ENCODE assay signal across 30 cellular contexts in the genomic region with DNA sequence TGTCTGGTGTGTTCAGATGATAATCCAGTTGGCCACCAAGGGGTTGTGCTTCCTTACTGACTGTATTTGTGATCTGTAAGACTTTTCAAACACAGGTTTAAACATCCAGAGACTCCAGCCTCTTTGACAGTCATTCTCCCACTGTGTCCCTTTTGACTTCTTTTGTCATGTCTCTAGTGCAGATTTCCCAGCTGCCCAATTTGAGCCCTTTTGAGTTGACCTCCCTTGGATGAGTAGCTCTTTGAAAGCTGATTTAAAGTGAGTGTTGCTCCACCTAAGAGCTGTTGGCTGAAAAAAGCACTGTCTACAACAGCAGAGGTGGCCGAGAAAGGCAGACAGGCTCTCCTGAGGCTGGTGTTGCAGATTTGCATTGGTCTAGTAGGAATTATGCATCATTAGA.
"Had no signal": no experiment of that assay in that cellular context is flagged by ENCODE, and none has a peak within 500 bp of the region (broad histone marks: within the 10 kb centered on the region; RNA-seq: fewer than 3 reads in every experiment).

No MANE protein-coding gene starts in this region.

- H3K36me3 Mint-ChIP-seq: activated naive CD4-positive, alpha-beta T cell treated with anti-CD3 and anti-CD28 coated beads, Interleukin-2, amount 10 ng/mL, durations not matched to agents 7 days and 5 days; brain; natural killer cell treated with Interleukin-12 subunit alpha and Interleukin-12 subunit beta and Interleukin-15 and Interleukin-18, amount 100 ng/mL, for 72 hours; stimulated activated memory B cell treated with anti-CD40 and anti-IgM and Interleukin-4, amounts not matched to agents 10 μg/mL and 1 μg/mL and 100 μg/mL, for 72 hours had no signal

- H3K27ac Mint-ChIP-seq: activated CD4-positive, alpha-beta memory T cell treated with anti-CD3 and anti-CD28 coated beads, Interleukin-2, amount 10 ng/mL, durations not matched to agents 7 days and 5 days; activated CD4-positive, alpha-beta T cell treated with anti-CD3 and anti-CD28 coated beads, Interleukin-2, amount 10 ng/mL, durations not matched to agents 7 days and 5 days; activated naive CD4-positive, alpha-beta T cell treated with anti-CD3 and anti-CD28 coated beads, Interleukin-2, amount 10 ng/mL, durations not matched to agents 7 days and 5 days; activated naive CD8-positive, alpha-beta T cell treated with anti-CD3 and anti-CD28 coated beads, Interleukin-2, amount 10 ng/mL, durations not matched to agents 7 days and 5 days; activated T-cell treated with anti-CD3 and anti-CD28 coated beads, Interleukin-2, amount 50 U/mL, for 24 hours; natural killer cell treated with Interleukin-12 subunit alpha and Interleukin-12 subunit beta and Interleukin-15 and Interleukin-18, amount 100 ng/mL, for 72 hours; progenitor cell of endocrine pancreas; stimulated activated memory B cell treated with anti-CD40 and anti-IgM and Interleukin-4, amounts not matched to agents 10 μg/mL and 1 μg/mL and 100 μg/mL, for 72 hours; stimulated activated naive CD8-positive, alpha-beta T cell treated with anti-CD3 and anti-CD28 coated beads, Interleukin-15, amount 100 ng/mL, for 72 hours had no signal

- H3K4me1 Mint-ChIP-seq: activated CD4-positive, alpha-beta memory T cell treated with anti-CD3 and anti-CD28 coated beads, Interleukin-2, amount 10 ng/mL, durations not matched to agents 7 days and 5 days; activated naive CD4-positive, alpha-beta T cell treated with anti-CD3 and anti-CD28 coated beads, Interleukin-2, amount 10 ng/mL, durations not matched to agents 7 days and 5 days; stimulated activated memory B cell treated with anti-CD40 and anti-IgM and Interleukin-4, amounts not matched to agents 10 μg/mL and 1 μg/mL and 100 μg/mL, for 72 hours; stimulated activated naive CD8-positive, alpha-beta T cell treated with anti-CD3 and anti-CD28 coated beads, Interleukin-15, amount 100 ng/mL, for 72 hours had no signal

- H3K27me3 ChIP-seq: ascending aorta, heart right ventricle, left lung, ovary had no signal

- H3K27me3 Mint-ChIP-seq: activated CD4-positive, alpha-beta memory T cell treated with anti-CD3 and anti-CD28 coated beads, Interleukin-2, amount 10 ng/mL, durations not matched to agents 7 days and 5 days; activated CD4-positive, alpha-beta T cell treated with anti-CD3 and anti-CD28 coated beads, Interleukin-2, amount 10 ng/mL, durations not matched to agents 7 days and 5 days; activated naive CD4-positive, alpha-beta T cell treated with anti-CD3 and anti-CD28 coated beads, Interleukin-2, amount 10 ng/mL, durations not matched to agents 7 days and 5 days; activated T-cell treated with anti-CD3 and anti-CD28 coated beads, Interleukin-2, amount 50 U/mL, for 24 hours; brain; natural killer cell treated with Interleukin-12 subunit alpha and Interleukin-12 subunit beta and Interleukin-15 and Interleukin-18, amount 100 ng/mL, for 72 hours; progenitor cell of endocrine pancreas; stimulated activated memory B cell treated with anti-CD40 and anti-IgM and Interleukin-4, amounts not matched to agents 10 μg/mL and 1 μg/mL and 100 μg/mL, for 72 hours; stimulated activated naive CD8-positive, alpha-beta T cell treated with anti-CD3 and anti-CD28 coated beads, Interleukin-15, amount 100 ng/mL, for 72 hours had no signal

- ATAC-seq: heart right ventricle; left lung; mucosa of descending colon; natural killer cell treated with Interleukin-12 subunit alpha and Interleukin-12 subunit beta and Interleukin-15 and Interleukin-18, amount 100 ng/mL, for 72 hours; stimulated activated memory B cell treated with anti-CD40 and anti-IgM and Interleukin-4, amounts not matched to agents 10 μg/mL and 1 μg/mL and 100 μg/mL, for 72 hours; stimulated activated naive CD8-positive, alpha-beta T cell treated with anti-CD3 and anti-CD28 coated beads, Interleukin-15, amount 100 ng/mL, for 72 hours had no signal

- H3K9me3 ChIP-seq: ascending aorta, heart right ventricle, left lung, mucosa of descending colon, ovary had no signal

- H3K4me3 ChIP-seq: ascending aorta, heart right ventricle, left lung, lung, mucosa of descending colon, ovary, smooth muscle cell had no signal

- FAIRE-seq: endothelial cell of umbilical vein, TTC549 had no signal

- H3K27ac ChIP-seq: ascending aorta, left lung, ovary had no signal

- H3K4me3 Mint-ChIP-seq: activated CD4-positive, alpha-beta memory T cell treated with anti-CD3 and anti-CD28 coated beads, Interleukin-2, amount 10 ng/mL, durations not matched to agents 7 days and 5 days; activated CD4-positive, alpha-beta T cell treated with anti-CD3 and anti-CD28 coated beads, Interleukin-2, amount 10 ng/mL, durations not matched to agents 7 days and 5 days; activated naive CD4-positive, alpha-beta T cell treated with anti-CD3 and anti-CD28 coated beads, Interleukin-2, amount 10 ng/mL, durations not matched to agents 7 days and 5 days; activated naive CD8-positive, alpha-beta T cell treated with anti-CD3 and anti-CD28 coated beads, Interleukin-2, amount 10 ng/mL, durations not matched to agents 7 days and 5 days; activated T-cell treated with anti-CD3 and anti-CD28 coated beads, Interleukin-2, amount 50 U/mL, for 24 hours; brain; natural killer cell treated with Interleukin-12 subunit alpha and Interleukin-12 subunit beta and Interleukin-15 and Interleukin-18, amount 100 ng/mL, for 72 hours; stimulated activated memory B cell treated with anti-CD40 and anti-IgM and Interleukin-4, amounts not matched to agents 10 μg/mL and 1 μg/mL and 100 μg/mL, for 72 hours; stimulated activated naive CD8-positive, alpha-beta T cell treated with anti-CD3 and anti-CD28 coated beads, Interleukin-15, amount 100 ng/mL, for 72 hours had no signal

- H3K9me3 Mint-ChIP-seq: activated CD4-positive, alpha-beta memory T cell treated with anti-CD3 and anti-CD28 coated beads, Interleukin-2, amount 10 ng/mL, durations not matched to agents 7 days and 5 days; activated naive CD4-positive, alpha-beta T cell treated with anti-CD3 and anti-CD28 coated beads, Interleukin-2, amount 10 ng/mL, durations not matched to agents 7 days and 5 days; activated naive CD8-positive, alpha-beta T cell treated with anti-CD3 and anti-CD28 coated beads, Interleukin-2, amount 10 ng/mL, durations not matched to agents 7 days and 5 days; activated T-cell treated with anti-CD3 and anti-CD28 coated beads, Interleukin-2, amount 50 U/mL, for 24 hours; brain; natural killer cell treated with Interleukin-12 subunit alpha and Interleukin-12 subunit beta and Interleukin-15 and Interleukin-18, amount 100 ng/mL, for 72 hours; stimulated activated memory B cell treated with anti-CD40 and anti-IgM and Interleukin-4, amounts not matched to agents 10 μg/mL and 1 μg/mL and 100 μg/mL, for 72 hours; stimulated activated naive CD8-positive, alpha-beta T cell treated with anti-CD3 and anti-CD28 coated beads, Interleukin-15, amount 100 ng/mL, for 72 hours had no signal

- DNase-seq: activated CD4-positive, alpha-beta memory T cell treated with anti-CD3 and anti-CD28 coated beads, Interleukin-2, amount 10 ng/mL, durations not matched to agents 7 days and 5 days; activated CD4-positive, alpha-beta T cell treated with anti-CD3 and anti-CD28 coated beads for 1 hour; activated CD4-positive, alpha-beta T cell treated with anti-CD3 and anti-CD28 coated beads, Interleukin-2, amount 10 ng/mL, durations not matched to agents 7 days and 5 days; activated CD8-positive, alpha-beta memory T cell treated with anti-CD3 and anti-CD28 coated beads, Interleukin-2, amount 50 U/mL, for 48 hours; activated gamma-delta T cell; activated naive CD4-positive, alpha-beta T cell treated with anti-CD3 and anti-CD28 coated beads, Interleukin-2, amount 10 ng/mL, durations not matched to agents 7 days and 5 days; activated naive CD8-positive, alpha-beta T cell treated with anti-CD3 and anti-CD28 coated beads, Interleukin-2, amount 10 ng/mL, durations not matched to agents 7 days and 5 days; activated T-cell treated with anti-CD3 and anti-CD28 coated beads, Interleukin-2, amount 50 U/mL, for 24 hours; caudate nucleus; cortex of kidney; foreskin fibroblast; heart right ventricle; left lung; mesendoderm; mucosa of descending colon; ovary; stimulated activated CD4-positive, alpha-beta T cell treated with anti-CD3 and anti-CD28 coated beads, Interleukin-1b, Interleukin-23, amount 100 ng/mL, for 48 hours; stimulated activated CD4-positive, alpha-beta T cell treated with anti-CD3 and anti-CD28 coated beads, Interleukin-4, amount 100 ng/mL, for 4 hours; stimulated activated CD8-positive, alpha-beta memory T cell treated with anti-CD3 and anti-CD28 coated beads, Interleukin-4, amount 100 ng/mL, for 48 hours; stimulated activated naive CD8-positive, alpha-beta T cell treated with anti-CD3 and anti-CD28 coated beads, Interleukin-15, amount 100 ng/mL, for 72 hours; substantia nigra had no signal

- H3K36me3 ChIP-seq: ascending aorta, heart right ventricle, left lung, ovary had no signal
